In genomic region chr10:69327463-69328345, GRCh38 we compare ENCODE assay signal across 8 cellular contexts. TPM values are rescaled to one million over a fixed set of nuclear protein-coding genes. Genes with fewer than 3 reads are reported as not detected.
A peak's percentile ranks its signal among the peaks of the same experiment; 100 is the strongest.
DNase-seq lines count a peak whose midpoint lies in the region; ATAC-seq and TF ChIP-seq lines count a peak whose summit lies in the region.

No MANE protein-coding gene starts in this region.

- peak overlapping the region; percentile 18; the same call in 1 of the 3 replicates for H3K4me3 Mint-ChIP-seq in GM23338

- peaks cover 20% of the 10 kb centered on the region for H3F3A ChIP-seq in GM23338 (replicated peaks; ENCODE audit: low read depth)

- H3K27ac Mint-ChIP-seq in GM23338 = peak overlapping the region; percentile 94

- peaks cover 22% of the 10 kb centered on the region for H3K36me3 Mint-ChIP-seq in GM23338 (ENCODE audit: low read depth)

- peak overlapping the region; percentile 45; the same call in 1 of the 2 replicates for H3K4me3 ChIP-seq in GM08714 (ENCODE audit: low read length)
- H3K4me3 ChIP-seq in GM23338 = no peak overlapping the region

- H3K27me3 ChIP-seq in GM23338 (ENCODE audit: insufficient read depth) (no peaks in the 10 kb centered on the region), foreskin keratinocyte (no peaks in the 10 kb centered on the region)

- peaks cover 91% of the 10 kb centered on the region for H3K79me2 ChIP-seq in GM23338 (replicated peaks; ENCODE audit: insufficient read depth)

- TF ChIP-seq CTCF in GM23338 (conservative IDR thresholded peaks at IDR 0.05; ENCODE audit: low read depth in 2 of 2) (no peak), foreskin keratinocyte (conservative IDR thresholded peaks at IDR 0.05) (no peak)

- H3K36me3 ChIP-seq in GM23338 (ENCODE audit: insufficient read depth) = 0 out of 2 replicates have a peak, but pooled peaks cover 9% of the 10 kb centered on the region

- no peak overlapping the region for H2AFZ ChIP-seq in GM23338

- no peak for ATAC-seq in GM23338
- ATAC-seq in foreskin keratinocyte = peak; percentile 59

- peaks cover 84% of the 10 kb centered on the region for H3K4me1 Mint-ChIP-seq in GM23338

- no peaks in the 10 kb centered on the region for H3K9me2 ChIP-seq in GM23338 (ENCODE audit: insufficient read depth)

- H3K4me1 ChIP-seq in GM23338 (ENCODE audit: insufficient read depth) (peaks cover 94% of the 10 kb centered on the region), foreskin keratinocyte (peaks cover 32% of the 10 kb centered on the region)

- no peaks in the 10 kb centered on the region for H3K9me3 Mint-ChIP-seq in GM23338

- H3K27ac ChIP-seq in GM23338 (ENCODE audit: low read depth) = peak overlapping the region; percentile 99
- H3K27ac ChIP-seq in foreskin keratinocyte = peak overlapping the region; percentile 57

- DNase-seq in GM23338 (ENCODE audit: low spot score) (no peak), NCI-H1092 (lab: John Stamatoyannopoulos, UW) (peak; percentile 41), foreskin keratinocyte (peak in 1 of 2 donors; percentile 37), occipital lobe (lab: John Stamatoyannopoulos, UW) (peak; percentile 68), NCI-H226 (no peak), RPMI8226 (no peak)
- peak; percentile 14 for DNase-seq in activated T-helper 9 cell treated with anti-CD3 and anti-CD28 coated beads, Interleukin-2, amount 50 U/mL, for 16 hours (ENCODE audit: low read depth)

- H4K20me1 ChIP-seq in GM23338 (replicated peaks; ENCODE audit: insufficient read depth) = no peaks in the 10 kb centered on the region

- peak overlapping the region; percentile 59 for H3K4me2 ChIP-seq in GM23338

- H3K27me3 Mint-ChIP-seq in GM23338 (ENCODE audit: insufficient read depth, low read depth, poor library complexity) = peaks cover 15% of the 10 kb centered on the region

TF ChIP-seq in GM23338, 12 proteins besides CTCF, POLR2A, EP300 and RAD21:
- TF ChIP-seq EZH2 (IDR thresholded peaks at IDR 0.05; ENCODE audit: low read depth, unreplicated experiment) = no peak
- no peak for TF ChIP-seq CREB1 (CRISPR knock-in tag; IDR thresholded peaks at IDR 0.05; ENCODE audit: low read depth)
- TF ChIP-seq REST (IDR thresholded peaks at IDR 0.05; ENCODE audit: unreplicated experiment) = no peak
- TF ChIP-seq ZNF114 (CRISPR knock-in tag; IDR thresholded peaks at IDR 0.05) = no peak
- TF ChIP-seq EZH2phosphoT487 (IDR thresholded peaks at IDR 0.05; ENCODE audit: unreplicated experiment) = no peak
- no peak for TF ChIP-seq JUNB (IDR thresholded peaks at IDR 0.05; ENCODE audit: unreplicated experiment)
- TF ChIP-seq ETS1 (IDR thresholded peaks at IDR 0.05) = no peak
- TF ChIP-seq ZNF462 (CRISPR knock-in tag; IDR thresholded peaks at IDR 0.05) = no peak
- TF ChIP-seq POLR2AphosphoS5 (IDR thresholded peaks at IDR 0.05; ENCODE audit: low read depth) = no peak
- no peak for TF ChIP-seq NANOG (IDR thresholded peaks at IDR 0.05; ENCODE audit: borderline replicate concordance)
- TF ChIP-seq STAT1 (IDR thresholded peaks at IDR 0.05; ENCODE audit: unreplicated experiment) = no peak
- TF ChIP-seq ZNF331 (CRISPR knock-in tag; IDR thresholded peaks at IDR 0.05; ENCODE audit: low read depth) = no peak

RNA-seq across cellular contexts. Expression of gene HK1, which starts 49.4 kb away (rescaled TPM):
- total RNA-seq in GM23338 (2014; rRNA removed; shearing (Covaris generic)) = 197 and 229 TPM in 2 replicates
- 70.0 and 76.6 TPM in 2 replicates for polyA plus RNA-seq in GM23338 (2016; fragmentation: Nextera tagmentation; extraction: Ambion mirVana)
- 73.2 and 109 TPM in 2 replicates for total RNA-seq in foreskin keratinocyte
- 57.8 and 79.6 TPM in 2 replicates for polyA plus RNA-seq in foreskin keratinocyte
- total RNA-seq in occipital lobe = 98.4 TPM

Comparison
In these comparisons a context has a peak if more than half of its experiments do, and no peak if none do; other contexts are left out.
1. DNase-seq: peak in NCI-H1092 (single experiment), activated T-helper 9 cell treated with anti-CD3 and anti-CD28 coated beads, Interleukin-2, amount 50 U/mL, for 16 hours (single experiment) and occipital lobe (single experiment); none in GM23338 (single experiment), NCI-H226 (single experiment) and RPMI8226 (single experiment).